8 cellular contexts compared by ENCODE assay signal in genomic region chr1:84997667-84998600, GRCh38. TPM values are rescaled to one million over a fixed set of nuclear protein-coding genes. Genes with fewer than 3 reads are reported as not detected.
A peak's percentile ranks its signal among the peaks of the same experiment; 100 is the strongest.
DNase-seq lines count a peak whose midpoint lies in the region; TF ChIP-seq lines count a peak whose summit lies in the region.

No MANE protein-coding gene starts in this region.

- no peak for TF ChIP-seq POLR2A in transverse colon (IDR thresholded peaks at IDR 0.05)

- H3K4me3 ChIP-seq in OCI-LY7 (ENCODE audit: low read depth, low read length, poor library complexity, severe bottlenecking) (peak overlapping the region; percentile 83), colonic mucosa (peak overlapping the region; percentile 80), transverse colon (peak overlapping the region; percentile 52 to 83 (median 68))

- no peak for TF ChIP-seq EP300 in transverse colon (IDR thresholded peaks at IDR 0.05; ENCODE audit: low read depth)

- no peaks in the 10 kb centered on the region for H3K9me2 ChIP-seq in OCI-LY7 (ENCODE audit: insufficient read depth, low read length)

- POLR2A ChIA-PET in activated CD4-positive, alpha-beta T cell treated with anti-CD3 and anti-CD28 coated beads, Interleukin-2, amount 10 ng/mL, durations not matched to agents 7 days and 5 days (lab: Charles Lee) = no interaction called here
- POLR2A ChIA-PET in OCI-LY7 (lab: Charles Lee) = interaction anchor here (0.7 to 1.1 kb wide), 4 partner anchors 27 to 67 kb away, joined by 3 to 5 read pairs (median 4); no protein-coding TSS in a partner anchor

- peaks cover 2% of the 10 kb centered on the region for H3K9me3 Mint-ChIP-seq in activated CD4-positive, alpha-beta T cell treated with anti-CD3 and anti-CD28 coated beads, Interleukin-2, amount 10 ng/mL, durations not matched to agents 7 days and 5 days

- H3K27ac Mint-ChIP-seq in activated CD4-positive, alpha-beta T cell treated with anti-CD3 and anti-CD28 coated beads, Interleukin-2, amount 10 ng/mL, durations not matched to agents 7 days and 5 days = peak overlapping the region; percentile 82

- H3K4me1 ChIP-seq in OCI-LY7 (ENCODE audit: insufficient read depth, low read length, poor library complexity, severe bottlenecking) (peaks cover 47% of the 10 kb centered on the region), colonic mucosa (peaks cover 12% of the 10 kb centered on the region), transverse colon (peaks cover 7 to 19% (median 16%) of the 10 kb centered on the region in 4 donors)

- H2AFZ ChIP-seq in OCI-LY7 (ENCODE audit: low read length) = peak overlapping the region; percentile 22; the same call in 1 of the 2 replicates

- peaks cover 52% of the 10 kb centered on the region for H3K4me1 Mint-ChIP-seq in activated CD4-positive, alpha-beta T cell treated with anti-CD3 and anti-CD28 coated beads, Interleukin-2, amount 10 ng/mL, durations not matched to agents 7 days and 5 days

- peak overlapping the region; percentile 51 to 60 for H3K9ac ChIP-seq in colonic mucosa (ENCODE audit: low read depth in 2 of 2, low read length in 2 of 2)

- no TSS peak for BruUV-seq in OCI-LY7 (replicated peaks; lab: Mats Ljungman, UMichigan)

- TF ChIP-seq CTCF in OCI-LY7 (conservative IDR thresholded peaks at IDR 0.05; ENCODE audit: low read length) = no peak
- no peak for TF ChIP-seq CTCF in colonic mucosa (IDR thresholded peaks at IDR 0.05)
- no peak for TF ChIP-seq CTCF in transverse colon (IDR thresholded peaks at IDR 0.05)

- H3K4me2 ChIP-seq in OCI-LY7 (ENCODE audit: low read length) = peak overlapping the region; percentile 79

- DNase-seq in activated CD4-positive, alpha-beta T cell treated with anti-CD3 and anti-CD28 coated beads, Interleukin-2, amount 10 ng/mL, durations not matched to agents 7 days and 5 days = no peak
- DNase-seq in activated CD4-positive, alpha-beta T cell treated with anti-CD3 and anti-CD28 coated beads, Interleukin-2, amount 50 U/mL, for 1 hour = no peak
- peak; percentile 39 for DNase-seq in OCI-LY7 (ENCODE audit: low spot score)
- peak; percentile 27 for DNase-seq in colonic mucosa
- DNase-seq in medulla oblongata (ENCODE audit: extremely low spot score) = peak; percentile 14
- DNase-seq in transverse colon = peak; percentile 15
- no peak for DNase-seq in effector CD8-positive, alpha-beta T cell (lab: John Stamatoyannopoulos, UW)
- no peak for DNase-seq in HK-2 (ENCODE audit: unreplicated experiment)

- H3K36me3 ChIP-seq in OCI-LY7 (ENCODE audit: insufficient read depth, low read length) (peaks cover 22% of the 10 kb centered on the region), colonic mucosa (no peaks in the 10 kb centered on the region), transverse colon (no peaks in the 10 kb centered on the region)

- H3K27ac ChIP-seq in OCI-LY7 (ENCODE audit: low read depth, low read length, poor library complexity, severe bottlenecking) = peak overlapping the region; percentile 92
- no peak overlapping the region for H3K27ac ChIP-seq in colonic mucosa
- peak overlapping the region in 3 of 4 donors; percentile 50 to 79 (median 70) for H3K27ac ChIP-seq in transverse colon

- H4K20me1 ChIP-seq in OCI-LY7 (ENCODE audit: insufficient read depth, low read length) = peaks cover 5% of the 10 kb centered on the region; the same call in 1 of the 2 replicates

- peaks cover 40% of the 10 kb centered on the region for H3K27me3 Mint-ChIP-seq in activated CD4-positive, alpha-beta T cell treated with anti-CD3 and anti-CD28 coated beads, Interleukin-2, amount 10 ng/mL, durations not matched to agents 7 days and 5 days

- in situ Hi-C loops in transverse colon (cut with MboI; ENCODE audit: low pct_ligation_motif_present in 1 of 4, low pct_unique_long_range_greater_than_20kb in 1 of 4, low sequenced_read_pairs in 3 of 4) = no loop called here

- H3K9me3 ChIP-seq in OCI-LY7 (ENCODE audit: low read length) (no peaks in the 10 kb centered on the region), colonic mucosa (no peaks in the 10 kb centered on the region), transverse colon (no peaks in the 10 kb centered on the region)

- intact Hi-C loops in OCI-LY7 (cut with micrococcal nuclease; ENCODE audit: unreplicated experiment) (loop anchor here (2.0 to 10.0 kb wide), 4 partner anchors 259 to 693 kb away; partner anchors contain the start of genes BCL10, C1orf52, SAMD13 and SSX2IP), colonic mucosa (cut with DNase I) (no loop called here), transverse colon (cut with DNase I; ENCODE audit: low total_unique reads) (no loop called here)

- CTCF ChIA-PET in activated CD4-positive, alpha-beta T cell treated with anti-CD3 and anti-CD28 coated beads, Interleukin-2, amount 10 ng/mL, durations not matched to agents 7 days and 5 days (lab: Charles Lee) = interaction anchor here (1.3 kb wide), 1 partner anchor 53 kb away, joined by 4 read pairs; no protein-coding TSS in a partner anchor
- CTCF ChIA-PET in OCI-LY7 (lab: Charles Lee; ENCODE audit: unreplicated experiment) = no interaction called here

- H3K79me2 ChIP-seq in OCI-LY7 (ENCODE audit: insufficient read depth, low read depth, low read length) = peaks cover 48% of the 10 kb centered on the region

- WGBS in transverse colon (ENCODE audit: low coverage in 1 of 2), 2 donors = 0 to 2% methylated on average over 7 to 58 of the region's 58 CpGs

- H3K27me3 ChIP-seq in colonic mucosa (peaks cover 21% of the 10 kb centered on the region), transverse colon (peaks cover 64% of the 10 kb centered on the region)

- peaks cover 16% of the 10 kb centered on the region for H3K36me3 Mint-ChIP-seq in activated CD4-positive, alpha-beta T cell treated with anti-CD3 and anti-CD28 coated beads, Interleukin-2, amount 10 ng/mL, durations not matched to agents 7 days and 5 days (ENCODE audit: low read depth)

- peak overlapping the region; percentile 75 for H3K4me3 Mint-ChIP-seq in activated CD4-positive, alpha-beta T cell treated with anti-CD3 and anti-CD28 coated beads, Interleukin-2, amount 10 ng/mL, durations not matched to agents 7 days and 5 days

RNA-seq across cellular contexts. Expression of gene MCOLN2, which starts 1.0 kb away (rescaled TPM):
- 10 to 100 TPM; 15.0 to 15.4 TPM for total RNA-seq in activated CD4-positive, alpha-beta T cell treated with anti-CD3 and anti-CD28 coated beads, Interleukin-2, amount 10 ng/mL, durations not matched to agents 7 days and 5 days
- total RNA-seq in OCI-LY7 (2014; rRNA removed; shearing (Covaris generic)) = 188 and 262 TPM in 2 replicates
- 103 and 104 TPM in 2 replicates for total RNA-seq in OCI-LY7 (2022)
- 10 to 100 TPM; 15.4 to 21.6 TPM for total RNA-seq in colonic mucosa
- 100 to 1,000 TPM in 2 of 4 donors, 10 to 100 TPM in 2; 15.7 to 133 (median 82.7) TPM for total RNA-seq in transverse colon

RNA-seq across cellular contexts. Expression of gene MCOLN3, which starts 50.4 kb away (rescaled TPM):
- total RNA-seq in activated CD4-positive, alpha-beta T cell treated with anti-CD3 and anti-CD28 coated beads, Interleukin-2, amount 10 ng/mL, durations not matched to agents 7 days and 5 days = 1 to 10 TPM; 3.1 to 3.5 TPM
- total RNA-seq in OCI-LY7 (2014; rRNA removed; shearing (Covaris generic)) = not detected in 2 replicates
- total RNA-seq in OCI-LY7 (2022) (not detected in 2 replicates), colonic mucosa (1 to 10 TPM in 1 of 2 donors, under 1 TPM in 1; 0.98 to 1.1 TPM), transverse colon (1 to 10 TPM in 2 of 4 donors, not detected in 2; 1.9 to 7.6 TPM)

Comparison
In these comparisons a context has a peak if more than half of its experiments do, and no peak if none do; other contexts are left out.
1. DNase-seq: peak in OCI-LY7 (single experiment), colonic mucosa (single experiment), medulla oblongata (single experiment) and transverse colon (single experiment); none in activated CD4-positive, alpha-beta T cell treated with anti-CD3 and anti-CD28 coated beads, Interleukin-2, amount 10 ng/mL, durations not matched to agents 7 days and 5 days (single experiment), activated CD4-positive, alpha-beta T cell treated with anti-CD3 and anti-CD28 coated beads, Interleukin-2, amount 50 U/mL, for 1 hour (single experiment), effector CD8-positive, alpha-beta T cell (single experiment) and HK-2 (single experiment).
2. Peak in every context shown above with its lines, with median percentiles within 50 percentile points of each other: H3K4me3 ChIP-seq.